16 cellular contexts compared by ENCODE assay signal in genomic region chr3:121800906-121801305, GRCh38. TPM values are rescaled to one million over a fixed set of nuclear protein-coding genes. Genes with fewer than 3 reads are reported as not detected.
DNase-seq lines count a peak whose midpoint lies in the region; ATAC-seq, FAIRE-seq and TF ChIP-seq lines count a peak whose summit lies in the region.
"Had no signal": no experiment of that assay in that cellular context is flagged by ENCODE, and none has a peak within 500 bp of the region (broad histone marks: within the 10 kb centered on the region; RNA-seq: fewer than 3 reads in every experiment).

No MANE protein-coding gene starts in this region.

- peak; percentile 50 for FAIRE-seq in GM18507 (lab: Jason Lieb, UNC)
- FAIRE-seq: A204.1, G401.6 had no signal

- H3K4me3 Mint-ChIP-seq in activated CD4-positive, alpha-beta memory T cell treated with anti-CD3 and anti-CD28 coated beads for 36 hours: no peak overlapping the region
- H3K4me3 Mint-ChIP-seq in activated CD4-positive, alpha-beta memory T cell treated with anti-CD3 and anti-CD28 coated beads, Interleukin-2, amount 10 ng/mL, durations not matched to agents 7 days and 5 days: no peak overlapping the region
- H3K4me3 Mint-ChIP-seq in activated B cell treated with CpG ODN at 0.5 μM for 24 hours: no peak overlapping the region
- H3K4me3 Mint-ChIP-seq in nephron progenitor cell: no peak overlapping the region

- no peak for TF ChIP-seq POLR2A in spleen (IDR thresholded peaks at IDR 0.05)

- DNase-seq in activated CD4-positive, alpha-beta memory T cell treated with anti-CD3 and anti-CD28 coated beads for 36 hours: no peak
- no peak for DNase-seq in activated CD4-positive, alpha-beta memory T cell treated with anti-CD3 and anti-CD28 coated beads, Interleukin-2, amount 10 ng/mL, durations not matched to agents 7 days and 5 days
- DNase-seq in GM18507 (ENCODE audit: extremely low spot score, insufficient read length, low read depth) (no peak), activated B cell treated with CpG ODN at 0.5 μM for 24 hours (no peak), nephron progenitor cell (no peak), SW480 (ENCODE audit: low spot score) (no peak), spleen (no peak), NCI-H146 (lab: John Stamatoyannopoulos, UW) (no peak)
- DNase-seq: HCEC 1CT, Karpas-422, NCI-H2081, NCI-H2227 treated with DMSO at 0.1 percent for 48 hours, RPMI8226 had no signal

- no peak for ATAC-seq in activated B cell treated with CpG ODN at 0.5 μM for 24 hours (ENCODE audit: low read depth)

- no peaks in the 10 kb centered on the region for H3K9me3 Mint-ChIP-seq in activated CD4-positive, alpha-beta memory T cell treated with anti-CD3 and anti-CD28 coated beads for 36 hours
- H3K9me3 Mint-ChIP-seq in activated CD4-positive, alpha-beta memory T cell treated with anti-CD3 and anti-CD28 coated beads, Interleukin-2, amount 10 ng/mL, durations not matched to agents 7 days and 5 days: no peaks in the 10 kb centered on the region
- peaks cover 2% of the 10 kb centered on the region for H3K9me3 Mint-ChIP-seq in activated B cell treated with CpG ODN at 0.5 μM for 24 hours
- no peaks in the 10 kb centered on the region for H3K9me3 Mint-ChIP-seq in nephron progenitor cell

- CTCF ChIA-PET in activated CD4-positive, alpha-beta memory T cell treated with anti-CD3 and anti-CD28 coated beads for 36 hours (lab: Charles Lee): no interaction called here
- CTCF ChIA-PET in activated CD4-positive, alpha-beta memory T cell treated with anti-CD3 and anti-CD28 coated beads, Interleukin-2, amount 10 ng/mL, durations not matched to agents 7 days and 5 days (lab: Charles Lee): interaction anchor here (0.6 kb wide), 2 partner anchors 127 to 825 kb away, joined by 3 read pairs; no protein-coding TSS in a partner anchor
- CTCF ChIA-PET in activated B cell treated with CpG ODN at 0.5 μM for 24 hours (lab: Charles Lee): no interaction called here

- H3K4me3 ChIP-seq in spleen: no peak overlapping the region

- peaks cover 0 to 49% (median 14%) of the 10 kb centered on the region in 6 donors for H3K36me3 ChIP-seq in spleen

- POLR2A ChIA-PET in activated CD4-positive, alpha-beta memory T cell treated with anti-CD3 and anti-CD28 coated beads for 36 hours (lab: Charles Lee): no interaction called here
- POLR2A ChIA-PET in activated CD4-positive, alpha-beta memory T cell treated with anti-CD3 and anti-CD28 coated beads, Interleukin-2, amount 10 ng/mL, durations not matched to agents 7 days and 5 days (lab: Charles Lee): interaction anchor here (1.8 kb wide), 1 partner anchor 34 kb away, joined by 6 read pairs; the partner anchor contains the start of genes EAF2 and IQCB1
- POLR2A ChIA-PET in activated B cell treated with CpG ODN at 0.5 μM for 24 hours (lab: Charles Lee): interaction anchor here (1.2 kb wide), 1 partner anchor 51 kb away, joined by 3 read pairs; the partner anchor contains the start of gene GOLGB1

- no peaks in the 10 kb centered on the region for H3K9me3 ChIP-seq in spleen

- peak overlapping the region; percentile 0 for H3K27ac Mint-ChIP-seq in activated CD4-positive, alpha-beta memory T cell treated with anti-CD3 and anti-CD28 coated beads for 36 hours
- no peak overlapping the region for H3K27ac Mint-ChIP-seq in activated CD4-positive, alpha-beta memory T cell treated with anti-CD3 and anti-CD28 coated beads, Interleukin-2, amount 10 ng/mL, durations not matched to agents 7 days and 5 days
- H3K27ac Mint-ChIP-seq in activated B cell treated with CpG ODN at 0.5 μM for 24 hours (peak overlapping the region; percentile 16), nephron progenitor cell (peak overlapping the region; percentile 12)

- H3K27me3 Mint-ChIP-seq in activated CD4-positive, alpha-beta memory T cell treated with anti-CD3 and anti-CD28 coated beads for 36 hours: no peaks in the 10 kb centered on the region
- no peaks in the 10 kb centered on the region for H3K27me3 Mint-ChIP-seq in activated CD4-positive, alpha-beta memory T cell treated with anti-CD3 and anti-CD28 coated beads, Interleukin-2, amount 10 ng/mL, durations not matched to agents 7 days and 5 days
- no peaks in the 10 kb centered on the region for H3K27me3 Mint-ChIP-seq in activated B cell treated with CpG ODN at 0.5 μM for 24 hours
- H3K27me3 Mint-ChIP-seq in nephron progenitor cell (ENCODE audit: low read depth, poor library complexity): peaks cover 2% of the 10 kb centered on the region

- intact Hi-C loops in activated CD4-positive, alpha-beta memory T cell treated with anti-CD3 and anti-CD28 coated beads for 36 hours (cut with micrococcal nuclease): no loop called here
- intact Hi-C loops in activated B cell treated with CpG ODN at 0.5 μM for 24 hours (cut with micrococcal nuclease): loop anchor here (1.0 kb wide), 1 partner anchor 8 kb away; no protein-coding TSS in a partner anchor
- intact Hi-C loops in spleen (cut with DNase I; ENCODE audit: low total_unique reads): no loop called here

- H3K36me3 Mint-ChIP-seq in activated CD4-positive, alpha-beta memory T cell treated with anti-CD3 and anti-CD28 coated beads for 36 hours: peaks cover 33% of the 10 kb centered on the region
- H3K36me3 Mint-ChIP-seq in activated CD4-positive, alpha-beta memory T cell treated with anti-CD3 and anti-CD28 coated beads, Interleukin-2, amount 10 ng/mL, durations not matched to agents 7 days and 5 days (ENCODE audit: low read depth): peaks cover 51% of the 10 kb centered on the region
- H3K36me3 Mint-ChIP-seq in activated B cell treated with CpG ODN at 0.5 μM for 24 hours (ENCODE audit: low read depth) (peaks cover 56% of the 10 kb centered on the region), nephron progenitor cell (ENCODE audit: low read depth) (peaks cover 24% of the 10 kb centered on the region)

- no peaks in the 10 kb centered on the region for H3K27me3 ChIP-seq in spleen (replicated peaks in 1 of 7)

- H3K4me1 Mint-ChIP-seq in activated CD4-positive, alpha-beta memory T cell treated with anti-CD3 and anti-CD28 coated beads for 36 hours (ENCODE audit: low read depth): peaks cover 6% of the 10 kb centered on the region
- no peaks in the 10 kb centered on the region for H3K4me1 Mint-ChIP-seq in activated CD4-positive, alpha-beta memory T cell treated with anti-CD3 and anti-CD28 coated beads, Interleukin-2, amount 10 ng/mL, durations not matched to agents 7 days and 5 days
- H3K4me1 Mint-ChIP-seq in activated B cell treated with CpG ODN at 0.5 μM for 24 hours (peaks cover 63% of the 10 kb centered on the region), nephron progenitor cell (no peaks in the 10 kb centered on the region)

- peaks cover 0 to 9% (median 0%) of the 10 kb centered on the region in 6 donors for H3K4me1 ChIP-seq in spleen

- no peak overlapping the region for H3K27ac ChIP-seq in spleen
- H3K27ac ChIP-seq: C4-2B had no signal

- TF ChIP-seq CTCF in activated B cell treated with CpG ODN at 0.5 μM for 24 hours (IDR thresholded peaks at IDR 0.05): no peak
- no peak for TF ChIP-seq CTCF in nephron progenitor cell (IDR thresholded peaks at IDR 0.05)
- no peak for TF ChIP-seq CTCF in spleen (IDR thresholded peaks at IDR 0.05 in 8 of 11, conservative IDR thresholded peaks at IDR 0.05 in 3 of 11)

RNA-seq across cellular contexts. Expression of gene IQCB1, which starts 34.0 kb away (rescaled TPM):
- 10 to 100 TPM; 36.8 to 37.3 TPM for total RNA-seq in activated CD4-positive, alpha-beta memory T cell treated with anti-CD3 and anti-CD28 coated beads for 36 hours
- total RNA-seq in activated CD4-positive, alpha-beta memory T cell treated with anti-CD3 and anti-CD28 coated beads, Interleukin-2, amount 10 ng/mL, durations not matched to agents 7 days and 5 days: 10 to 100 TPM; 35.3 to 39.1 TPM
- 40.1 and 52.4 TPM in 2 replicates for total RNA-seq in activated B cell treated with CpG ODN at 0.5 μM for 24 hours
- total RNA-seq in spleen: 10 to 100 TPM; 24.7 to 39.1 (median 27.2) TPM
- 10 to 100 TPM; 14.9 to 26.0 (median 18.6) TPM for polyA plus RNA-seq in spleen

RNA-seq across cellular contexts. Expression of gene EAF2, which starts 34.1 kb away (rescaled TPM):
- total RNA-seq in activated CD4-positive, alpha-beta memory T cell treated with anti-CD3 and anti-CD28 coated beads for 36 hours: 10 to 100 TPM; 14.4 to 14.8 TPM
- total RNA-seq in activated CD4-positive, alpha-beta memory T cell treated with anti-CD3 and anti-CD28 coated beads, Interleukin-2, amount 10 ng/mL, durations not matched to agents 7 days and 5 days: 10 to 100 TPM; 21.4 to 23.7 TPM
- total RNA-seq in activated B cell treated with CpG ODN at 0.5 μM for 24 hours (43.3 and 47.7 TPM in 2 replicates), spleen (10 to 100 TPM; 24.9 to 60.6 (median 33.6) TPM)
- polyA plus RNA-seq in spleen: 10 to 100 TPM; 32.4 to 53.7 (median 36.9) TPM

RNA-seq across cellular contexts. Expression of gene GOLGB1, which starts 51.4 kb away (rescaled TPM):
- total RNA-seq in activated CD4-positive, alpha-beta memory T cell treated with anti-CD3 and anti-CD28 coated beads for 36 hours: 10 to 100 TPM; 22.7 to 26.0 TPM
- total RNA-seq in activated CD4-positive, alpha-beta memory T cell treated with anti-CD3 and anti-CD28 coated beads, Interleukin-2, amount 10 ng/mL, durations not matched to agents 7 days and 5 days: 10 to 100 TPM; 33.6 to 37.8 TPM
- total RNA-seq in activated B cell treated with CpG ODN at 0.5 μM for 24 hours: 37.3 and 44.7 TPM in 2 replicates
- 10 to 100 TPM; 41.7 to 87.0 (median 62.6) TPM for total RNA-seq in spleen
- polyA plus RNA-seq in spleen: 10 to 100 TPM in 2 of 3 donors, 1 to 10 TPM in 1; 7.2 to 11.0 (median 10.5) TPM
